37 cellular contexts compared by ENCODE assay signal in genomic region chrX:150540965-150541364, GRCh38.
"Had no signal": no experiment of that assay in that cellular context is flagged by ENCODE, and none has a peak within 500 bp of the region (broad histone marks: within the 10 kb centered on the region; RNA-seq: fewer than 3 reads in every experiment).

No MANE protein-coding gene starts in this region.

- FAIRE-seq: colon had no signal

- H3K27ac ChIP-seq: adrenal gland, body of pancreas, esophagus muscularis mucosa, foreskin keratinocyte, gastrocnemius medialis, heart left ventricle, WERI-Rb-1 had no signal

- DNase-seq: activated B cell treated with CpG ODN at 0.5 μM for 24 hours; activated CD4-positive, alpha-beta T cell treated with anti-CD3 and anti-CD28 coated beads for 48 hours; activated CD4-positive, alpha-beta T cell treated with anti-CD3 and anti-CD28 coated beads, Interleukin-2, amount 50 U/mL, for 1 hour; activated CD4-positive, alpha-beta T cell treated with anti-CD3 and anti-CD28 coated beads, Interleukin-2, amount 50 U/mL, for 48 hours; activated CD8-positive, alpha-beta memory T cell treated with anti-CD3 and anti-CD28 coated beads, Interleukin-2, amount 10 ng/mL, durations not matched to agents 7 days and 5 days; activated CD8-positive, alpha-beta memory T cell treated with anti-CD3 and anti-CD28 coated beads, Interleukin-2, amount 50 U/mL, for 4 hours; activated CD8-positive, alpha-beta T cell treated with anti-CD3 and anti-CD28 coated beads for 36 hours; activated effector memory CD4-positive, alpha-beta T cell treated with anti-CD3 and anti-CD28 coated beads, Interleukin-2, amount 50 U/mL, for 16 hours; activated naive CD4-positive, alpha-beta T cell treated with anti-CD3 and anti-CD28 coated beads for 36 hours; activated naive CD8-positive, alpha-beta T cell treated with anti-CD3 and anti-CD28 coated beads for 36 hours; activated naive CD8-positive, alpha-beta T cell treated with anti-CD3 and anti-CD28 coated beads, Interleukin-2, amount 50 U/mL, for 24 hours; activated T-cell treated with anti-CD3 and anti-CD28 coated beads, Interleukin-2, amount 50 U/mL, for 1 hour; activated T-cell treated with anti-CD3 and anti-CD28 coated beads, Interleukin-2, amount 50 U/mL, for 48 hours; adrenal gland; amygdala; aorta; body of pancreas; caudate nucleus; cortex of kidney; dermis blood vessel endothelial cell; effector CD4-positive, alpha-beta T cell; effector memory CD8-positive, alpha-beta T cell; erythroblast; foreskin keratinocyte; gastrocnemius medialis; glutamatergic neuron; heart left ventricle; T-helper 17 cell; T1000; WERI-Rb-1 had no signal

- H3K4me3 Mint-ChIP-seq: activated B cell treated with CpG ODN at 0.5 μM for 24 hours; activated CD8-positive, alpha-beta memory T cell treated with anti-CD3 and anti-CD28 coated beads, Interleukin-2, amount 10 ng/mL, durations not matched to agents 7 days and 5 days; activated CD8-positive, alpha-beta T cell treated with anti-CD3 and anti-CD28 coated beads for 36 hours; activated naive CD4-positive, alpha-beta T cell treated with anti-CD3 and anti-CD28 coated beads for 36 hours; activated naive CD4-positive, alpha-beta T cell treated with anti-CD3 and anti-CD28 coated beads, Interleukin-2, amount 50 U/mL, for 24 hours; activated naive CD8-positive, alpha-beta T cell treated with anti-CD3 and anti-CD28 coated beads for 36 hours; activated naive CD8-positive, alpha-beta T cell treated with anti-CD3 and anti-CD28 coated beads, Interleukin-2, amount 50 U/mL, for 24 hours; activated T-helper 1 cell treated with anti-CD3 and anti-CD28 coated beads, Interleukin-12 subunit alpha, Interleukin-12 subunit beta, Interleukin-2, Interleukin-4 antibody, amounts not matched to agents 30 ng/mL and 10 ng/mL and 1 ng/mL, durations not matched to agents 14 hours and 24 hours and 36 hours; effector memory CD8-positive, alpha-beta T cell; T-helper 17 cell; T-helper 2 cell treated with Interferon-gamma antibody and Interleukin-4, amounts not matched to agents 5 μg/mL and 100 μg/mL, for 36 hours had no signal

- H3K27me3 Mint-ChIP-seq: activated B cell treated with CpG ODN at 0.5 μM for 24 hours; activated CD8-positive, alpha-beta memory T cell treated with anti-CD3 and anti-CD28 coated beads, Interleukin-2, amount 10 ng/mL, durations not matched to agents 7 days and 5 days; activated CD8-positive, alpha-beta T cell treated with anti-CD3 and anti-CD28 coated beads for 36 hours; activated naive CD4-positive, alpha-beta T cell treated with anti-CD3 and anti-CD28 coated beads, Interleukin-2, amount 50 U/mL, for 24 hours; activated naive CD8-positive, alpha-beta T cell treated with anti-CD3 and anti-CD28 coated beads for 36 hours; activated naive CD8-positive, alpha-beta T cell treated with anti-CD3 and anti-CD28 coated beads, Interleukin-2, amount 50 U/mL, for 24 hours; effector memory CD8-positive, alpha-beta T cell; T-helper 17 cell had no signal

- H3K4me3 ChIP-seq: adrenal gland, body of pancreas, esophagus muscularis mucosa, gastrocnemius medialis, heart left ventricle had no signal

- H3K4me1 ChIP-seq: adrenal gland, body of pancreas, foreskin keratinocyte, gastrocnemius medialis had no signal

- ATAC-seq: activated CD4-positive, CD25-positive, alpha-beta regulatory T cell treated with anti-CD3 and anti-CD28 coated beads, Interleukin-2, amount 50 U/mL, for 24 hours; activated CD8-positive, alpha-beta memory T cell treated with anti-CD3 and anti-CD28 coated beads, Interleukin-2, amount 10 ng/mL, durations not matched to agents 7 days and 5 days; activated CD8-positive, alpha-beta T cell treated with anti-CD3 and anti-CD28 coated beads for 36 hours; activated naive CD8-positive, alpha-beta T cell treated with anti-CD3 and anti-CD28 coated beads, Interleukin-2, amount 50 U/mL, for 24 hours; body of pancreas; effector memory CD8-positive, alpha-beta T cell; foreskin keratinocyte; gastrocnemius medialis; heart left ventricle; T-helper 17 cell had no signal

- H3K27ac Mint-ChIP-seq: activated B cell treated with CpG ODN at 0.5 μM for 24 hours; activated CD8-positive, alpha-beta memory T cell treated with anti-CD3 and anti-CD28 coated beads, Interleukin-2, amount 10 ng/mL, durations not matched to agents 7 days and 5 days; activated CD8-positive, alpha-beta T cell treated with anti-CD3 and anti-CD28 coated beads for 36 hours; activated naive CD4-positive, alpha-beta T cell treated with anti-CD3 and anti-CD28 coated beads for 36 hours; activated naive CD4-positive, alpha-beta T cell treated with anti-CD3 and anti-CD28 coated beads, Interleukin-2, amount 50 U/mL, for 24 hours; activated naive CD8-positive, alpha-beta T cell treated with anti-CD3 and anti-CD28 coated beads for 36 hours; activated naive CD8-positive, alpha-beta T cell treated with anti-CD3 and anti-CD28 coated beads, Interleukin-2, amount 50 U/mL, for 24 hours; activated T-helper 1 cell treated with anti-CD3 and anti-CD28 coated beads, Interleukin-12 subunit alpha, Interleukin-12 subunit beta, Interleukin-2, Interleukin-4 antibody, amounts not matched to agents 30 ng/mL and 10 ng/mL and 1 ng/mL, durations not matched to agents 14 hours and 24 hours and 36 hours; activated T-helper 2 cell treated with anti-CD3 and anti-CD28 coated beads, Interferon-gamma antibody, Interleukin-2, Interleukin-4, amounts not matched to agents 10 μg/mL and 5 μg/mL and 100 μg/mL, durations not matched to agents 14 hours and 24 hours and 36 hours; effector memory CD8-positive, alpha-beta T cell; T-helper 17 cell; T-helper 2 cell treated with Interferon-gamma antibody and Interleukin-4, amounts not matched to agents 5 μg/mL and 100 μg/mL, for 36 hours had no signal

- H3K27me3 ChIP-seq: adrenal gland, body of pancreas, esophagus muscularis mucosa, foreskin keratinocyte, gastrocnemius medialis had no signal

- H3K36me3 ChIP-seq: adrenal gland, esophagus muscularis mucosa, gastrocnemius medialis, heart left ventricle, WERI-Rb-1 had no signal

- H3K36me3 Mint-ChIP-seq: activated naive CD4-positive, alpha-beta T cell treated with anti-CD3 and anti-CD28 coated beads, Interleukin-2, amount 50 U/mL, for 24 hours; activated naive CD8-positive, alpha-beta T cell treated with anti-CD3 and anti-CD28 coated beads for 36 hours had no signal

- H3K9me3 ChIP-seq: body of pancreas had no signal

- H3K4me1 Mint-ChIP-seq: T-helper 17 cell had no signal

- H3K9me3 Mint-ChIP-seq: activated B cell treated with CpG ODN at 0.5 μM for 24 hours; activated naive CD4-positive, alpha-beta T cell treated with anti-CD3 and anti-CD28 coated beads, Interleukin-2, amount 50 U/mL, for 24 hours; effector memory CD8-positive, alpha-beta T cell had no signal
